ENCODE assay signal across 21 cellular contexts in the genomic region with DNA sequence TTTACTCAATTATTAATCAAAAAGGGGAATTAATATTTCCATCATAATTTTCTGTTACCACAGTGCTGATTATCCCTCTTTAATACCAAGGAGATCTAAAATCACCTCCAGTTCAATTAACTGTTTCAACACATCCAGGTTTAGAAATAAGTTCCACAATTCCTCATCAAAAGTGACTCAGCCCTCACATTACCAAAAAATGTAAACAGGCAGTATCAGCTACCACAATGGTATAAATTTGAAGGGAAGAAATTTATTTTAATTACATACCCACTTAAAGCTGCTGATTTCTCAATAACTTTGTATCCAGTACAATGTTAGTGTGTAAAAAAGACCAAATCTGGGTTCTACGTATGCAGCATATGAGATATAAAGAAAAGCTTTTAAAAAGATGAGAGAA. TPM values are rescaled to one million over a fixed set of nuclear protein-coding genes. Genes with fewer than 3 reads are reported as not detected.
A peak's percentile ranks its signal among the peaks of the same experiment; 100 is the strongest.
DNase-seq lines count a peak whose midpoint lies in the region; ATAC-seq and TF ChIP-seq lines count a peak whose summit lies in the region.
"Had no signal": no experiment of that assay in that cellular context is flagged by ENCODE, and none has a peak within 500 bp of the region (broad histone marks: within the 10 kb centered on the region; RNA-seq: fewer than 3 reads in every experiment).

No MANE protein-coding gene starts in this region.

- H4K20me1 ChIP-seq in neural progenitor cell (ENCODE audit: low read depth), result peaks cover 35% of the 10 kb centered on the region

- H3K9ac ChIP-seq in neural progenitor cell, result no peak overlapping the region
- H3K9ac ChIP-seq: KMS-11 had no signal

- H3K27ac Mint-ChIP-seq in stimulated activated memory B cell treated with anti-CD40 and anti-IgM and Interleukin-4, amounts not matched to agents 10 μg/mL and 1 μg/mL and 100 μg/mL, for 72 hours, result no peak overlapping the region
- H3K27ac Mint-ChIP-seq in neural progenitor cell, result no peak overlapping the region
- H3K27ac Mint-ChIP-seq: activated B cell treated with CpG ODN at 0.5 μM for 24 hours; activated CD8-positive, alpha-beta T cell treated with anti-CD3 and anti-CD28 coated beads for 36 hours; activated naive CD8-positive, alpha-beta T cell treated with anti-CD3 and anti-CD28 coated beads, Interleukin-2, amount 10 ng/mL, durations not matched to agents 7 days and 5 days; T-helper 1 cell treated with Interleukin-12 subunit alpha and Interleukin-12 subunit beta and Interleukin-4 antibody, amounts not matched to agents 30 μg/mL and 1 μg/mL, for 36 hours had no signal

- peaks cover 19% of the 10 kb centered on the region for H3K36me3 Mint-ChIP-seq in stimulated activated memory B cell treated with anti-CD40 and anti-IgM and Interleukin-4, amounts not matched to agents 10 μg/mL and 1 μg/mL and 100 μg/mL, for 72 hours
- H3K36me3 Mint-ChIP-seq in neural progenitor cell, result peaks cover 18% of the 10 kb centered on the region

- H3K27me3 ChIP-seq in foreskin keratinocyte (no peaks in the 10 kb centered on the region), neural progenitor cell (no peaks in the 10 kb centered on the region), gastrocnemius medialis (no peaks in the 10 kb centered on the region)
- H3K27me3 ChIP-seq: testis had no signal

- no peak overlapping the region for H3K4me3 Mint-ChIP-seq in stimulated activated memory B cell treated with anti-CD40 and anti-IgM and Interleukin-4, amounts not matched to agents 10 μg/mL and 1 μg/mL and 100 μg/mL, for 72 hours
- H3K4me3 Mint-ChIP-seq in neural progenitor cell, result no peak overlapping the region
- H3K4me3 Mint-ChIP-seq: activated B cell treated with CpG ODN at 0.5 μM for 24 hours; activated CD8-positive, alpha-beta T cell treated with anti-CD3 and anti-CD28 coated beads for 36 hours; activated naive CD8-positive, alpha-beta T cell treated with anti-CD3 and anti-CD28 coated beads, Interleukin-2, amount 10 ng/mL, durations not matched to agents 7 days and 5 days; effector memory CD8-positive, alpha-beta T cell; H9; T-helper 1 cell treated with Interleukin-12 subunit alpha and Interleukin-12 subunit beta and Interleukin-4 antibody, amounts not matched to agents 30 μg/mL and 1 μg/mL, for 36 hours had no signal

- H3K79me2 ChIP-seq in neural progenitor cell (ENCODE audit: low read depth), result peaks cover 88% of the 10 kb centered on the region

- no peaks in the 10 kb centered on the region for H3K9me3 Mint-ChIP-seq in stimulated activated memory B cell treated with anti-CD40 and anti-IgM and Interleukin-4, amounts not matched to agents 10 μg/mL and 1 μg/mL and 100 μg/mL, for 72 hours
- H3K9me3 Mint-ChIP-seq in neural progenitor cell, result no peaks in the 10 kb centered on the region
- H3K9me3 Mint-ChIP-seq: activated B cell treated with CpG ODN at 0.5 μM for 24 hours; activated CD8-positive, alpha-beta T cell treated with anti-CD3 and anti-CD28 coated beads for 36 hours; activated naive CD8-positive, alpha-beta T cell treated with anti-CD3 and anti-CD28 coated beads, Interleukin-2, amount 10 ng/mL, durations not matched to agents 7 days and 5 days; effector memory CD8-positive, alpha-beta T cell; H9; T-helper 1 cell treated with Interleukin-12 subunit alpha and Interleukin-12 subunit beta and Interleukin-4 antibody, amounts not matched to agents 30 μg/mL and 1 μg/mL, for 36 hours had no signal

- TF ChIP-seq CTCF in foreskin keratinocyte (conservative IDR thresholded peaks at IDR 0.05) (no peak), neural progenitor cell (IDR thresholded peaks at IDR 0.05) (no peak), gastrocnemius medialis (IDR thresholded peaks at IDR 0.05 in 4 of 5, conservative IDR thresholded peaks at IDR 0.05 in 1 of 5) (no peak)

- H2AFZ ChIP-seq in neural progenitor cell (replicated peaks), result no peak overlapping the region

- intact Hi-C loops in gastrocnemius medialis (cut with DNase I; ENCODE audit: low total_unique reads), result no loop called here

- peaks cover 6% of the 10 kb centered on the region for H3F3A ChIP-seq in neural progenitor cell (ENCODE audit: low read depth)

- ATAC-seq in foreskin keratinocyte (no peak), gastrocnemius medialis (no peak)
- ATAC-seq in stimulated activated memory B cell treated with anti-CD40 and anti-IgM and Interleukin-4, amounts not matched to agents 10 μg/mL and 1 μg/mL and 100 μg/mL, for 72 hours, result no peak
- ATAC-seq: activated CD8-positive, alpha-beta T cell treated with anti-CD3 and anti-CD28 coated beads for 36 hours; effector memory CD8-positive, alpha-beta T cell; left ventricle myocardium superior; Right ventricle myocardium inferior had no signal

- no peak for TF ChIP-seq POLR2A in gastrocnemius medialis (IDR thresholded peaks at IDR 0.05)

- H3K36me3 ChIP-seq in neural progenitor cell, result no peaks in the 10 kb centered on the region
- no peaks in the 10 kb centered on the region for H3K36me3 ChIP-seq in gastrocnemius medialis

- DNase-seq in CD1c-positive myeloid dendritic cell (ENCODE audit: extremely low spot score), result peak; percentile 59
- peak; percentile 30 for DNase-seq in LHCN-M2 (ENCODE audit: low read depth)
- peak; percentile 20 for DNase-seq in astrocyte of the hippocampus (ENCODE audit: low read depth, low spot score)
- DNase-seq in foreskin keratinocyte, result peak; percentile 18 to 22
- no peak for DNase-seq in neural progenitor cell (ENCODE audit: low spot score)
- no peak for DNase-seq in stimulated activated naive CD4-positive, alpha-beta T cell treated with Interleukin-2 at 50 U/mL for 16 hours (lab: John Stamatoyannopoulos, UW)
- no peak for DNase-seq in gastrocnemius medialis
- DNase-seq: activated B cell treated with CpG ODN at 0.5 μM for 24 hours; activated CD8-positive, alpha-beta T cell treated with anti-CD3 and anti-CD28 coated beads for 36 hours; activated naive CD8-positive, alpha-beta T cell treated with anti-CD3 and anti-CD28 coated beads, Interleukin-2, amount 10 ng/mL, durations not matched to agents 7 days and 5 days; effector memory CD8-positive, alpha-beta T cell; H9; left ventricle myocardium superior; NCI-H446 treated with DMSO at 0.1 percent for 48 hours; stimulated activated CD4-positive, alpha-beta T cell treated with anti-CD3 and anti-CD28 coated beads, Interleukin-4, amount 100 ng/mL, for 4 hours; stimulated activated CD8-positive, alpha-beta memory T cell treated with anti-CD3 and anti-CD28 coated beads, Interleukin-4, amount 100 ng/mL, for 48 hours; testis had no signal

- no peak overlapping the region for H3K4me3 ChIP-seq in neural progenitor cell
- H3K4me3 ChIP-seq in gastrocnemius medialis, result no peak overlapping the region
- H3K4me3 ChIP-seq: testis had no signal

- no peaks in the 10 kb centered on the region for H3K9me3 ChIP-seq in neural progenitor cell (ENCODE audit: low read depth)
- no peaks in the 10 kb centered on the region for H3K9me3 ChIP-seq in gastrocnemius medialis
- H3K9me3 ChIP-seq: testis had no signal

- no peaks in the 10 kb centered on the region for H3K27me3 Mint-ChIP-seq in stimulated activated memory B cell treated with anti-CD40 and anti-IgM and Interleukin-4, amounts not matched to agents 10 μg/mL and 1 μg/mL and 100 μg/mL, for 72 hours
- no peaks in the 10 kb centered on the region for H3K27me3 Mint-ChIP-seq in neural progenitor cell (ENCODE audit: insufficient read depth, low read depth)
- H3K27me3 Mint-ChIP-seq: activated B cell treated with CpG ODN at 0.5 μM for 24 hours; activated CD8-positive, alpha-beta T cell treated with anti-CD3 and anti-CD28 coated beads for 36 hours; activated naive CD8-positive, alpha-beta T cell treated with anti-CD3 and anti-CD28 coated beads, Interleukin-2, amount 10 ng/mL, durations not matched to agents 7 days and 5 days; effector memory CD8-positive, alpha-beta T cell had no signal

- H3K4me2 ChIP-seq in neural progenitor cell, result no peak overlapping the region
- H3K4me2 ChIP-seq: KMS-11 had no signal

- peaks cover 8% of the 10 kb centered on the region for H3K4me1 Mint-ChIP-seq in stimulated activated memory B cell treated with anti-CD40 and anti-IgM and Interleukin-4, amounts not matched to agents 10 μg/mL and 1 μg/mL and 100 μg/mL, for 72 hours
- peaks cover 2% of the 10 kb centered on the region for H3K4me1 Mint-ChIP-seq in neural progenitor cell

- in situ Hi-C loops in gastrocnemius medialis (cut with MboI; ENCODE audit: low sequenced_read_pairs in 4 of 4), result no loop called here

- H3K27ac ChIP-seq in foreskin keratinocyte (no peak overlapping the region), neural progenitor cell (no peak overlapping the region), gastrocnemius medialis (no peak overlapping the region)
- H3K27ac ChIP-seq: KMS-11, testis had no signal

- H3K4me1 ChIP-seq in foreskin keratinocyte, result peaks cover 6% of the 10 kb centered on the region
- H3K4me1 ChIP-seq in neural progenitor cell, result peaks cover 5% of the 10 kb centered on the region
- H3K4me1 ChIP-seq in gastrocnemius medialis, result peaks cover 0 to 8% of the 10 kb centered on the region in 2 donors

RNA-seq across cellular contexts. Expression of gene EIF4G3, which starts 51.9 kb away (rescaled TPM):
- total RNA-seq in LHCN-M2 (2014; rRNA removed) (41.6 and 45.8 TPM in 2 replicates), foreskin keratinocyte (41.3 and 42.4 TPM in 2 replicates), neural progenitor cell (ENCODE audit: low replicate concordance) (67.0 and 73.4 TPM in 2 replicates), gastrocnemius medialis (10 to 100 TPM; 42.1 to 63.2 (median 43.5) TPM)
- polyA plus RNA-seq in LHCN-M2 (2012), result 21.6 TPM
- 9.2 and 12.7 TPM in 2 replicates for polyA plus RNA-seq in foreskin keratinocyte

Comparison
In these comparisons a context has a peak if more than half of its experiments do, and no peak if none do; other contexts are left out.
1. DNase-seq: peak in CD1c-positive myeloid dendritic cell (single experiment), LHCN-M2 (single experiment), astrocyte of the hippocampus (single experiment) and foreskin keratinocyte (2 of 2); none in neural progenitor cell (single experiment), stimulated activated naive CD4-positive, alpha-beta T cell treated with Interleukin-2 at 50 U/mL for 16 hours (single experiment) and gastrocnemius medialis (0 of 2).